In genomic region chr2:45681675-45682074, GRCh38 we compare ENCODE assay signal across 10 cellular contexts. TPM values are rescaled to one million over a fixed set of nuclear protein-coding genes. Genes with fewer than 3 reads are reported as not detected.
DNase-seq lines count a peak whose midpoint lies in the region; ATAC-seq, FAIRE-seq and TF ChIP-seq lines count a peak whose summit lies in the region.
"Had no signal": no experiment of that assay in that cellular context is flagged by ENCODE, and none has a peak within 500 bp of the region (broad histone marks: within the 10 kb centered on the region; RNA-seq: fewer than 3 reads in every experiment).

No MANE protein-coding gene starts in this region.

- TF ChIP-seq CTCF in BJ (IDR thresholded peaks at IDR 0.05; ENCODE audit: insufficient read depth, low read depth, low read length): no peak
- TF ChIP-seq CTCF in colonic mucosa (IDR thresholded peaks at IDR 0.05): no peak
- TF ChIP-seq CTCF in parathyroid adenoma (IDR thresholded peaks at IDR 0.05): no peak

- CTCF ChIA-PET in BJ (lab: Yijun Ruan, JAX): no interaction called here
- CTCF ChIA-PET in CD8-positive, alpha-beta memory T cell (lab: Charles Lee): no interaction called here

- no peak overlapping the region for H3K27ac Mint-ChIP-seq in CD8-positive, alpha-beta memory T cell
- H3K27ac Mint-ChIP-seq: stimulated activated naive CD8-positive, alpha-beta T cell treated with anti-CD3 and anti-CD28 coated beads, Interleukin-15, Interleukin-2, amounts not matched to agents 100 ng/mL and 50 ng/mL, for 24 hours had no signal

- H3K4me3 ChIP-seq in BJ (ENCODE audit: low read depth, low read length): no peak overlapping the region
- no peak overlapping the region for H3K4me3 ChIP-seq in colonic mucosa
- no peak overlapping the region for H3K4me3 ChIP-seq in parathyroid adenoma (ENCODE audit: low read depth, low read length)
- no peak overlapping the region for H3K4me3 ChIP-seq in CD8-positive, alpha-beta memory T cell (ENCODE audit: low read length)

- no peak overlapping the region for H3K4me2 ChIP-seq in parathyroid adenoma (ENCODE audit: low read length)

- POLR2A ChIA-PET in BJ (lab: Charles Lee): no interaction called here
- POLR2A ChIA-PET in CD8-positive, alpha-beta memory T cell (lab: Charles Lee): no interaction called here

- H3K9me3 ChIP-seq in colonic mucosa: no peaks in the 10 kb centered on the region
- no peaks in the 10 kb centered on the region for H3K9me3 ChIP-seq in parathyroid adenoma (ENCODE audit: control insufficient read depth, low read length)
- no peaks in the 10 kb centered on the region for H3K9me3 ChIP-seq in CD8-positive, alpha-beta memory T cell (ENCODE audit: low read length)

- peak; percentile 92 for ATAC-seq in GM19467 (IDR thresholded peaks at IDR 0.05; ENCODE audit: unreplicated experiment)

- no peak overlapping the region for H3K4me3 Mint-ChIP-seq in CD8-positive, alpha-beta memory T cell
- H3K4me3 Mint-ChIP-seq: stimulated activated naive CD8-positive, alpha-beta T cell treated with anti-CD3 and anti-CD28 coated beads, Interleukin-15, Interleukin-2, amounts not matched to agents 100 ng/mL and 50 ng/mL, for 24 hours had no signal

- peaks cover 15 to 20% (median 16%) of the 10 kb centered on the region in 3 donors for H3K4me1 Mint-ChIP-seq in CD8-positive, alpha-beta memory T cell

- no peaks in the 10 kb centered on the region for H3K36me3 ChIP-seq in BJ (ENCODE audit: control insufficient read depth, insufficient read depth, low read length)
- H3K36me3 ChIP-seq in colonic mucosa: no peaks in the 10 kb centered on the region
- no peaks in the 10 kb centered on the region for H3K36me3 ChIP-seq in parathyroid adenoma (ENCODE audit: control insufficient read depth, insufficient read depth, low read length)
- no peaks in the 10 kb centered on the region for H3K36me3 ChIP-seq in CD8-positive, alpha-beta memory T cell (ENCODE audit: insufficient read depth, low read length)

- DNase-seq in BJ (ENCODE audit: low read depth) (peak; percentile 59), HTR-8/SVneo (ENCODE audit: insufficient read length, low spot score) (peak; percentile 83), colonic mucosa (peak; percentile 29), inferior parietal cortex (ENCODE audit: extremely low spot score) (no peak), SKM-1 (lab: John Stamatoyannopoulos, UW; ENCODE audit: unreplicated experiment) (no peak)
- DNase-seq in CD8-positive, alpha-beta memory T cell: no peak

- H3K27me3 ChIP-seq in BJ (ENCODE audit: control insufficient read depth, insufficient read depth, low read length) (no peaks in the 10 kb centered on the region), colonic mucosa (no peaks in the 10 kb centered on the region), parathyroid adenoma (ENCODE audit: control insufficient read depth, insufficient read depth, low read length) (no peaks in the 10 kb centered on the region)
- no peaks in the 10 kb centered on the region for H3K27me3 ChIP-seq in CD8-positive, alpha-beta memory T cell (ENCODE audit: insufficient read depth, low read length, poor library complexity, severe bottlenecking)

- peaks cover 0 to 2% of the 10 kb centered on the region in 2 donors for H3K27me3 Mint-ChIP-seq in CD8-positive, alpha-beta memory T cell
- H3K27me3 Mint-ChIP-seq: stimulated activated naive CD8-positive, alpha-beta T cell treated with anti-CD3 and anti-CD28 coated beads, Interleukin-15, Interleukin-2, amounts not matched to agents 100 ng/mL and 50 ng/mL, for 24 hours had no signal

- H3K9ac ChIP-seq in colonic mucosa (ENCODE audit: low read depth in 2 of 2, low read length in 2 of 2) (no peak overlapping the region), parathyroid adenoma (no peak overlapping the region)

- peaks cover 49% of the 10 kb centered on the region for H3K79me2 ChIP-seq in parathyroid adenoma

- H3K27ac ChIP-seq in colonic mucosa: no peak overlapping the region
- H3K27ac ChIP-seq in parathyroid adenoma: peak overlapping the region; percentile 25
- no peak overlapping the region for H3K27ac ChIP-seq in CD8-positive, alpha-beta memory T cell (ENCODE audit: low read depth, low read length)

- FAIRE-seq in HTR-8/SVneo (lab: Jason Lieb, UNC): peak; percentile 83
- FAIRE-seq: H1 had no signal

- H3K9me3 Mint-ChIP-seq in CD8-positive, alpha-beta memory T cell: no peaks in the 10 kb centered on the region
- H3K9me3 Mint-ChIP-seq: stimulated activated naive CD8-positive, alpha-beta T cell treated with anti-CD3 and anti-CD28 coated beads, Interleukin-15, Interleukin-2, amounts not matched to agents 100 ng/mL and 50 ng/mL, for 24 hours had no signal

- no peak overlapping the region for H2AFZ ChIP-seq in parathyroid adenoma

- H3K36me3 Mint-ChIP-seq in CD8-positive, alpha-beta memory T cell: no peaks in the 10 kb centered on the region

- intact Hi-C loops in colonic mucosa (cut with DNase I): no loop called here

- no peaks in the 10 kb centered on the region for H3K4me1 ChIP-seq in colonic mucosa
- H3K4me1 ChIP-seq in parathyroid adenoma: peaks cover 60% of the 10 kb centered on the region
- no peaks in the 10 kb centered on the region for H3K4me1 ChIP-seq in CD8-positive, alpha-beta memory T cell (ENCODE audit: insufficient read depth, low read length)

RNA-seq across cellular contexts. Expression of gene PRKCE, which starts 30.2 kb away (rescaled TPM):
- polyA plus RNA-seq in BJ (2011; rRNA removed): 17.1 and 19.7 TPM in 2 replicates
- 31.5 and 34.1 TPM in 2 replicates for polyA minus RNA-seq in BJ (2011; rRNA and poly(A)+ RNA removed)
- total RNA-seq in colonic mucosa: 10 to 100 TPM; 17.5 to 25.8 TPM
- 1 to 10 TPM; 7.9 to 9.6 TPM for total RNA-seq in CD8-positive, alpha-beta memory T cell
- 3.1 TPM for polyA plus RNA-seq in CD8-positive, alpha-beta memory T cell

Comparison
In these comparisons a context has a peak if more than half of its experiments do, and no peak if none do; other contexts are left out.
1. DNase-seq: peak in BJ (single experiment), HTR-8/SVneo (single experiment) and colonic mucosa (single experiment); none in inferior parietal cortex (single experiment), CD8-positive, alpha-beta memory T cell (0 of 5) and SKM-1 (single experiment).